8 cellular contexts compared by ENCODE assay signal in genomic region chr1:33429846-33430750, GRCh38. TPM values are rescaled to one million over a fixed set of nuclear protein-coding genes. Genes with fewer than 3 reads are reported as not detected.
DNase-seq lines count a peak whose midpoint lies in the region; ATAC-seq, FAIRE-seq and TF ChIP-seq lines count a peak whose summit lies in the region.

No MANE protein-coding gene starts in this region.

- no peak for TF ChIP-seq CTCF in DOHH2 (IDR thresholded peaks at IDR 0.05; ENCODE audit: low read depth, low read length, poor library complexity, severe bottlenecking)
- no peak for TF ChIP-seq CTCF in pancreas (IDR thresholded peaks at IDR 0.05)

- 0 out of 2 replicates have a peak, but pooled peaks cover 3% of the 10 kb centered on the region for H3F3A ChIP-seq in DOHH2 (ENCODE audit: control insufficient read depth, insufficient read depth)

- H4K20me1 ChIP-seq in DOHH2 (ENCODE audit: control insufficient read depth, insufficient read depth, low read depth, low read length), result no peaks in the 10 kb centered on the region

- FAIRE-seq in pancreas (lab: Jason Lieb, UNC), result no peak

- H3K27me3 ChIP-seq in DOHH2 (ENCODE audit: control insufficient read depth, low read length), result peaks cover 31% of the 10 kb centered on the region
- no peaks in the 10 kb centered on the region for H3K27me3 ChIP-seq in pancreas

- ATAC-seq in HG02610 (IDR thresholded peaks at IDR 0.05; ENCODE audit: unreplicated experiment) (peak; percentile 2), pancreas (peak; percentile 8 to 30 (median 22)), HG03097 (IDR thresholded peaks at IDR 0.05; ENCODE audit: low FRiP score, unreplicated experiment) (no peak)

- DNase-seq in activated CD4-positive, alpha-beta T cell treated with anti-CD3 and anti-CD28 coated beads, Interleukin-2, amount 50 U/mL, for 48 hours, result peak; percentile 9 to 12
- peak; percentile 34 for DNase-seq in germinal center (ENCODE audit: low spot score)
- peak; percentile 53 to 76 (median 70) for DNase-seq in pancreas
- DNase-seq in GM19238 (ENCODE audit: insufficient read length, low spot score), result no peak
- no peak for DNase-seq in HPDE6-E6E7 (ENCODE audit: extremely low spot score)

- peaks cover 4% of the 10 kb centered on the region for H3K4me1 ChIP-seq in DOHH2 (ENCODE audit: control insufficient read depth, low read length)
- peaks cover 5 to 14% (median 6%) of the 10 kb centered on the region in 3 donors for H3K4me1 ChIP-seq in pancreas

- no peaks in the 10 kb centered on the region for H3K36me3 ChIP-seq in DOHH2 (ENCODE audit: control insufficient read depth, low read length)
- H3K36me3 ChIP-seq in pancreas, result no peaks in the 10 kb centered on the region

- H3K9me3 ChIP-seq in DOHH2 (ENCODE audit: control insufficient read depth, insufficient read depth, low read length) (no peaks in the 10 kb centered on the region), pancreas (no peaks in the 10 kb centered on the region)

- no peaks in the 10 kb centered on the region for H3K9me2 ChIP-seq in DOHH2 (replicated peaks; ENCODE audit: control insufficient read depth, low read length)

- no peak overlapping the region for H3K27ac ChIP-seq in DOHH2 (ENCODE audit: low read depth, low read length)
- peak overlapping the region; percentile 25 to 51 (median 42) for H3K27ac ChIP-seq in pancreas

- intact Hi-C loops in pancreas (cut with DNase I), result no loop called here

- 3 to 4% methylated on average over 59 to 66 of the region's 66 CpGs for WGBS in pancreas, 2 donors

- peak overlapping the region; percentile 46 for H3K4me3 ChIP-seq in DOHH2 (ENCODE audit: low read length)
- H3K4me3 ChIP-seq in pancreas, result peak overlapping the region; percentile 31 to 91 (median 83)

- no peaks in the 10 kb centered on the region for H3K79me2 ChIP-seq in DOHH2 (ENCODE audit: control insufficient read depth, low read length)

- H3K4me2 ChIP-seq in DOHH2 (ENCODE audit: low read length), result peak overlapping the region; percentile 41; the same call in 1 of the 2 replicates

RNA-seq across cellular contexts. Expression of gene PHC2, which starts 0.8 kb away (rescaled TPM):
- 10 to 100 TPM; 21.8 to 58.8 (median 37.3) TPM for total RNA-seq in pancreas
- polyA plus RNA-seq in pancreas, result 10 to 100 TPM; 45.2 to 62.1 TPM

RNA-seq across cellular contexts. Expression of gene ZSCAN20, which starts 42.3 kb away (rescaled TPM):
- total RNA-seq in pancreas, result 1 to 10 TPM; 1.2 to 3.4 (median 2.0) TPM
- under 1 TPM; 0.68 to 0.80 TPM for polyA plus RNA-seq in pancreas

Comparison
In these comparisons a context has a peak if more than half of its experiments do, and no peak if none do; other contexts are left out.
1. DNase-seq: peak in activated CD4-positive, alpha-beta T cell treated with anti-CD3 and anti-CD28 coated beads, Interleukin-2, amount 50 U/mL, for 48 hours (2 of 2), germinal center (single experiment) and pancreas (6 of 6); none in GM19238 (single experiment) and HPDE6-E6E7 (single experiment).